Comparison of ENCODE assay signal across 9 cellular contexts in genomic region chr10:12390733-12391132, GRCh38. TPM values are rescaled to one million over a fixed set of nuclear protein-coding genes. Genes with fewer than 3 reads are reported as not detected.
DNase-seq lines count a peak whose midpoint lies in the region; ATAC-seq and TF ChIP-seq lines count a peak whose summit lies in the region.
"Had no signal": no experiment of that assay in that cellular context is flagged by ENCODE, and none has a peak within 500 bp of the region (broad histone marks: within the 10 kb centered on the region; RNA-seq: fewer than 3 reads in every experiment).

No MANE protein-coding gene starts in this region.

- DNase-seq in IMR-90, result peak; percentile 54
- no peak for DNase-seq in chondrocyte (ENCODE audit: low spot score)
- DNase-seq in lung (ENCODE audit: low spot score), result no peak
- DNase-seq in stimulated activated CD4-positive, alpha-beta T cell treated with anti-CD3 and anti-CD28 coated beads, Interleukin-15, amount 100 ng/mL, for 24 hours, result no peak
- DNase-seq: activated gamma-delta T cell treated with Interleukin-2 at 50 U/mL for 16 hours, T-helper 1 cell had no signal

- no peak overlapping the region for H2AK5ac ChIP-seq in IMR-90 (ENCODE audit: low read depth, low read length)

- 0 out of 2 replicates have a peak, but pooled peaks cover 4% of the 10 kb centered on the region for H3K27me3 ChIP-seq in IMR-90 (ENCODE audit: control insufficient read depth, insufficient read depth, low read length)
- no peaks in the 10 kb centered on the region for H3K27me3 ChIP-seq in lung (ENCODE audit: control insufficient read depth, insufficient read depth)
- no peaks in the 10 kb centered on the region for H3K27me3 ChIP-seq in stomach smooth muscle (ENCODE audit: control insufficient read depth in 1 of 2, insufficient read depth in 2 of 2, low read length in 2 of 2)

- H3K36me3 Mint-ChIP-seq in chondrocyte (ENCODE audit: low read depth), result no peaks in the 10 kb centered on the region

- TF ChIP-seq CTCF in IMR-90 (conservative IDR thresholded peaks at IDR 0.05; ENCODE audit: low read depth, low read length) (no peak), chondrocyte (IDR thresholded peaks at IDR 0.05) (no peak), lung (IDR thresholded peaks at IDR 0.05; ENCODE audit: control extremely low read depth, extremely low read depth) (no peak)

- intact Hi-C loops in IMR-90 (cut with micrococcal nuclease), result no loop called here

- CTCF ChIA-PET in IMR-90 (lab: Yijun Ruan, JAX), result no interaction called here

- H3K18ac ChIP-seq in IMR-90 (ENCODE audit: low read depth, low read length), result no peak overlapping the region

- WGBS in IMR-90 (ENCODE audit: extremely low coverage in 2 of 2, insufficient read length in 1 of 2), 2 experiments, result 70% methylated on average over 2 of the region's 7 CpGs; no CpG with 5 or more reads in 1 of the 2 experiments
- 84 to 89% methylated on average over 7 of the region's 7 CpGs for WGBS in lung, 2 donors

- peak overlapping the region; percentile 57 for H2AK9ac ChIP-seq in IMR-90 (replicated peaks; ENCODE audit: low read depth, low read length, poor library complexity)

- H3K27ac Mint-ChIP-seq in chondrocyte (ENCODE audit: unreplicated experiment), result peak overlapping the region; percentile 77

- H3K4ac ChIP-seq in IMR-90 (ENCODE audit: low read depth, low read length), result no peak overlapping the region

- no peaks in the 10 kb centered on the region for H3K79me1 ChIP-seq in IMR-90 (ENCODE audit: low read depth in 1 of 2, low read length in 2 of 2)

- no peak overlapping the region for H3K23ac ChIP-seq in IMR-90 (ENCODE audit: low read depth, low read length)

- H3K4me1 ChIP-seq in IMR-90 (ENCODE audit: control insufficient read depth, insufficient read depth, low read length) (peaks cover 3% of the 10 kb centered on the region; the same call in 1 of the 2 replicates), lung (ENCODE audit: control insufficient read depth in 2 of 2, insufficient read depth in 2 of 2, low read length in 2 of 2) (peaks cover 0 to 10% of the 10 kb centered on the region in 2 donors), stomach smooth muscle (ENCODE audit: control insufficient read depth, insufficient read depth, low read length) (peaks cover 26% of the 10 kb centered on the region)

- H4K8ac ChIP-seq in IMR-90 (ENCODE audit: low read depth in 2 of 2, low read length in 2 of 2), result no peak overlapping the region

- no peak overlapping the region; the same call in 2 of the 3 replicates for H2BK15ac ChIP-seq in IMR-90 (ENCODE audit: low read depth, low read length)

- H3K9me3 Mint-ChIP-seq in chondrocyte (ENCODE audit: low read depth), result no peaks in the 10 kb centered on the region

- no peaks in the 10 kb centered on the region for H4K20me1 ChIP-seq in IMR-90 (ENCODE audit: insufficient read depth, low read length)

- H3K4me3 ChIP-seq in IMR-90 (ENCODE audit: insufficient read depth, low read depth, low read length) (no peak overlapping the region), lung (no peak overlapping the region), stomach smooth muscle (ENCODE audit: low read length in 2 of 2) (peak overlapping the region in 1 of 2 donors; percentile 36)

- TF ChIP-seq POLR2A in IMR-90 (IDR thresholded peaks at IDR 0.05; ENCODE audit: low read depth, low read length), result no peak

- H3K9me3 ChIP-seq in IMR-90 (ENCODE audit: control insufficient read depth, insufficient read depth, low read length), result no peaks in the 10 kb centered on the region
- peaks cover 0 to 6% of the 10 kb centered on the region in 2 donors for H3K9me3 ChIP-seq in lung (ENCODE audit: control insufficient read depth in 2 of 2, insufficient read depth in 1 of 2, low read length in 1 of 2)
- no peaks in the 10 kb centered on the region for H3K9me3 ChIP-seq in stomach smooth muscle (ENCODE audit: control insufficient read depth in 2 of 2, low read length in 2 of 2)

- H3K4me3 Mint-ChIP-seq in chondrocyte (ENCODE audit: unreplicated experiment), result no peak overlapping the region

- H3K36me3 ChIP-seq in IMR-90 (ENCODE audit: control insufficient read depth, insufficient read depth, low read length), result no peaks in the 10 kb centered on the region
- H3K36me3 ChIP-seq in lung (ENCODE audit: control insufficient read depth in 2 of 2, insufficient read depth in 2 of 2, low read length in 2 of 2), result no peaks in the 10 kb centered on the region
- no peaks in the 10 kb centered on the region for H3K36me3 ChIP-seq in stomach smooth muscle (ENCODE audit: control insufficient read depth in 2 of 2, insufficient read depth in 2 of 2, low read length in 2 of 2)

- no peaks in the 10 kb centered on the region; the same call in 1 of the 2 replicates for H3K9me1 ChIP-seq in IMR-90 (ENCODE audit: insufficient read depth, low read length)

- H3K27me3 Mint-ChIP-seq in chondrocyte (ENCODE audit: low read depth), result no peaks in the 10 kb centered on the region

- no peak overlapping the region for H3K9ac ChIP-seq in IMR-90 (ENCODE audit: low read depth, low read length)
- peak overlapping the region in 1 of 2 donors; percentile 21 for H3K9ac ChIP-seq in stomach smooth muscle (ENCODE audit: low read length in 2 of 2)

- peaks cover 47% of the 10 kb centered on the region for H3K4me1 Mint-ChIP-seq in chondrocyte (ENCODE audit: low read depth)

- no peak overlapping the region for H3K4me2 ChIP-seq in IMR-90 (ENCODE audit: low read depth, low read length)

- no peak overlapping the region for H2AFZ ChIP-seq in IMR-90 (replicated peaks; ENCODE audit: low read length, poor library complexity)

- no TSS peak for BruUV-seq in IMR-90 (replicated peaks; lab: Mats Ljungman, UMichigan)

- no peak overlapping the region for H2BK20ac ChIP-seq in IMR-90 (ENCODE audit: low read depth, low read length)

- no peak for TF ChIP-seq RAD21 in IMR-90 (IDR thresholded peaks at IDR 0.05; ENCODE audit: low read length)

- H4K91ac ChIP-seq in IMR-90 (ENCODE audit: insufficient read depth, low read depth, low read length), result no peak overlapping the region

- in situ Hi-C loops in IMR-90 (cut with MboI; ENCODE audit: low sequenced_read_pairs), result no loop called here

- no peak overlapping the region for H2BK5ac ChIP-seq in IMR-90 (ENCODE audit: low read depth, low read length, poor library complexity, severe bottlenecking)

- H3K56ac ChIP-seq in IMR-90 (ENCODE audit: extremely low read depth, insufficient read depth, low read length), result no peak overlapping the region

- H3K14ac ChIP-seq in IMR-90 (replicated peaks; ENCODE audit: low read depth, low read length), result no peak overlapping the region

- no peak overlapping the region for H4K5ac ChIP-seq in IMR-90 (ENCODE audit: low read depth, low read length)

- ATAC-seq in IMR-90 (ENCODE audit: low read depth) (no peak), lung (ENCODE audit: insufficient read depth, low FRiP score) (peak; percentile 9), HG03025 (IDR thresholded peaks at IDR 0.05; ENCODE audit: low FRiP score, unreplicated experiment) (no peak), GM21390 (IDR thresholded peaks at IDR 0.05; ENCODE audit: unreplicated experiment) (no peak)

- no peak overlapping the region for H3K27ac ChIP-seq in IMR-90 (ENCODE audit: insufficient read depth, low read length)
- no peak overlapping the region for H3K27ac ChIP-seq in lung (ENCODE audit: low read depth in 1 of 2, low read length in 1 of 2)
- peak overlapping the region; percentile 24 for H3K27ac ChIP-seq in stomach smooth muscle (ENCODE audit: low read length)

- POLR2A ChIA-PET in IMR-90 (lab: Charles Lee; ENCODE audit: unreplicated experiment), result no interaction called here

- H2BK120ac ChIP-seq in IMR-90 (ENCODE audit: low read depth, low read length), result no peak overlapping the region

- dilution Hi-C loops in IMR-90 (cut with HindIII; ENCODE audit: low sequenced_read_pairs, unreplicated experiment), result no loop called here

TF ChIP-seq in IMR-90, 13 proteins besides CTCF, POLR2A, EP300 and RAD21:
- no peak for TF ChIP-seq ELK1 (IDR thresholded peaks at IDR 0.05; ENCODE audit: borderline replicate concordance, low read depth, low read length)
- TF ChIP-seq SMC3 (IDR thresholded peaks at IDR 0.05; ENCODE audit: low read depth, low read length), result no peak
- no peak for TF ChIP-seq USF2 (IDR thresholded peaks at IDR 0.05; ENCODE audit: low read depth, low read length)
- TF ChIP-seq RCOR1 (IDR thresholded peaks at IDR 0.05; ENCODE audit: insufficient replicate concordance, low read length), result no peak
- TF ChIP-seq CEBPB (IDR thresholded peaks at IDR 0.05; ENCODE audit: low read depth, low read length), result no peak
- TF ChIP-seq RFX5 (IDR thresholded peaks at IDR 0.05; ENCODE audit: low read depth, low read length), result no peak
- no peak for TF ChIP-seq NFE2L2 (IDR thresholded peaks at IDR 0.05; ENCODE audit: low read depth, low read length)
- TF ChIP-seq MAFK (IDR thresholded peaks at IDR 0.05; ENCODE audit: low read depth, low read length), result no peak
- TF ChIP-seq MXI1 (IDR thresholded peaks at IDR 0.05; ENCODE audit: borderline replicate concordance, low read depth, low read length), result no peak
- TF ChIP-seq BHLHE40 (IDR thresholded peaks at IDR 0.05; ENCODE audit: low read depth, low read length), result no peak
- TF ChIP-seq CHD1 (IDR thresholded peaks at IDR 0.05; ENCODE audit: low read depth, low read length), result no peak
- no peak for TF ChIP-seq FOS (IDR thresholded peaks at IDR 0.05; ENCODE audit: low read depth, low read length)
- no peak for TF ChIP-seq MAZ (IDR thresholded peaks at IDR 0.05; ENCODE audit: borderline replicate concordance, low read depth, low read length)

RNA-seq across cellular contexts. Expression of gene CAMK1D, which starts 41.4 kb away (rescaled TPM):
- total RNA-seq in IMR-90 (2012; rRNA removed) (4.2 and 5.0 TPM in 2 replicates), chondrocyte (31.2 to 36.3 TPM (median 34.7 TPM) in 3 replicates), lung (10 to 100 TPM in 1 of 2 donors, 1 to 10 TPM in 1; 9.4 to 37.4 TPM)
- polyA plus RNA-seq in IMR-90 (2012; rRNA removed) (4.1 and 5.3 TPM in 2 replicates), lung (1 to 10 TPM; 3.2 to 4.5 TPM)
- 2.5 and 2.6 TPM in 2 replicates for polyA plus RNA-seq in IMR-90 (2012; cell fraction: cytosol; rRNA removed)
- 3.2 and 9.7 TPM in 2 replicates for polyA plus RNA-seq in IMR-90 (2012; cell fraction: nucleus; rRNA removed; ENCODE audit: low replicate concordance)
